ENCODE assay signal across 8 cellular contexts in the genomic region with DNA sequence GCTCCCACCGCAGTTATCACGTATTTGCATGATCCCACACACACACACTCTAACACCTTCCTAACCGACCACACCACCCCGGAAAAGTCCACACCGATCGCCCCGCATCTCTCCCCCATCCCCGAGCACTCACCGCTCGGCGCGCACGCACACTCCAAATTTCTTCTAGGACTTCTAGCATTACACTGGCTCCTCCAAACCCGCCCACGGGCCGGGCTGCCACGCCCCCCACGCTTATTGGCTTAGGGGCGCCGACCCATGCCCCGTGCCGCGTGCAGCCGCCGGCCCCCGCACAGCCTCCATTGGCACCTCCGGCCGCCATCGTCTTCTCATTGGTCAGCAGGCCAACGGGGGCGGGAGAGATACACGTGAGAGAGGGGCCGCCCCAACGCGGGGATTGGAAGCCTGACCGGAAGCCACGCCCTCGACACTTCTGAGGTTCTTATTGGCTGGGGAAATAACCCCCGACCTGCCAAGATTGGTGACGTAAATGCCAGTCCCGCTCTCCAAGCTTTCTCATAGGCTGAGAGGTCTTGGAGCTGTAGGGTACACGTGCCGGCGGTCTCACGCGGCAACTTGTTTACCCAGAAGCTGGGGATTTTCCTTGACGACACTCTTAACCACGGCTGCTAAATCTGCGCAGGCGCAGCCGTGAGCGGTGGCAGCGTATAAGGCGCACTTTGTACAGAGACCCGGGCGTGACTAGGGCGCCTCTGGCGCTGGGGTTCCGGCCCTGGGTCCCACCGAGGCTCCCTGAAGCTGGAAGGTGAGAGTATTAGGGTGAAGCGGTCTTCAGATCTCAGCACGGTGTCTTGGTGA. TPM values are rescaled to one million over a fixed set of nuclear protein-coding genes. Genes with fewer than 3 reads are reported as not detected.
DNase-seq lines count a peak whose midpoint lies in the region; TF ChIP-seq lines count a peak whose summit lies in the region.

No MANE protein-coding gene starts in this region.

- peaks cover 37% of the 10 kb centered on the region for H3K79me2 ChIP-seq in osteoblast (ENCODE audit: insufficient read depth, low read length)

- H2AFZ ChIP-seq in osteoblast (ENCODE audit: low read length), result no peak overlapping the region

- DNase-seq in GM06990 (ENCODE audit: extremely low read depth, insufficient read length) (peak; percentile 100), HFF-Myc (ENCODE audit: extremely low read depth, low read depth) (peak; percentile 100), NAMALWA (ENCODE audit: low spot score) (peak; percentile 98), SK-MEL-5 (ENCODE audit: low read depth, low spot score) (peak; percentile 100), glomerular visceral epithelial cell (ENCODE audit: extremely low spot score) (peak; percentile 100), osteoblast (ENCODE audit: insufficient read length, low spot score, missing footprints) (peak; percentile 99)
- peak; percentile 100 for DNase-seq in activated naive CD4-positive, alpha-beta T cell treated with anti-CD3 and anti-CD28 coated beads, Interleukin-2, amount 50 U/mL, for 16 hours

- H4K20me1 ChIP-seq in osteoblast (ENCODE audit: insufficient read depth, low read length), result peaks cover 10% of the 10 kb centered on the region

- H3K27me3 ChIP-seq in GM06990 (replicated peaks; ENCODE audit: control insufficient read depth, insufficient read depth, low read length), result no peaks in the 10 kb centered on the region
- H3K27me3 ChIP-seq in osteoblast (ENCODE audit: insufficient read depth, low read length), result no peaks in the 10 kb centered on the region
- no peaks in the 10 kb centered on the region for H3K27me3 ChIP-seq in thymus (ENCODE audit: control insufficient read depth, insufficient read depth)

- H3K4me1 ChIP-seq in osteoblast (ENCODE audit: insufficient read depth, low read length) (peaks cover 54% of the 10 kb centered on the region), thymus (ENCODE audit: control insufficient read depth, insufficient read depth, low read length) (peaks cover 40% of the 10 kb centered on the region)

- peak overlapping the region; percentile 62 for H3K4me3 ChIP-seq in GM06990 (replicated peaks; ENCODE audit: low read depth, low read length)
- H3K4me3 ChIP-seq in HFF-Myc (replicated peaks; ENCODE audit: low read depth, low read length), result peak overlapping the region; percentile 67
- peak overlapping the region; percentile 83 for H3K4me3 ChIP-seq in osteoblast (ENCODE audit: insufficient read depth, low read length)
- peak overlapping the region; percentile 53 for H3K4me3 ChIP-seq in thymus (ENCODE audit: low read length)

- no peak for TF ChIP-seq CTCF in GM06990 (IDR thresholded peaks at IDR 0.05; ENCODE audit: insufficient read depth, low read length, poor library complexity, severe bottlenecking)
- TF ChIP-seq CTCF in HFF-Myc (IDR thresholded peaks at IDR 0.05; ENCODE audit: low read depth, low read length, missing control alignments), result no peak
- no peak for TF ChIP-seq CTCF in osteoblast (IDR thresholded peaks at IDR 0.05; ENCODE audit: extremely low read depth, low read depth, low read length)

- H3K4me2 ChIP-seq in osteoblast (ENCODE audit: insufficient read depth, low read length), result peak overlapping the region; percentile 92

- H3K9me3 ChIP-seq in osteoblast (ENCODE audit: low read depth, low read length), result no peaks in the 10 kb centered on the region
- H3K9me3 ChIP-seq in thymus (ENCODE audit: control insufficient read depth), result no peaks in the 10 kb centered on the region

- in situ Hi-C loops in SK-MEL-5 (cut with HindIII; ENCODE audit: low pct_unique_long_range_greater_than_20kb, low sequenced_read_pairs), result no loop called here

- H3K27ac ChIP-seq in osteoblast (ENCODE audit: low read depth, low read length), result peak overlapping the region; percentile 100
- H3K27ac ChIP-seq in thymus (ENCODE audit: low read depth), result peak overlapping the region; percentile 99

- under 1% methylated on average over 62 of the region's 62 CpGs for WGBS in thymus

- H3K36me3 ChIP-seq in GM06990 (ENCODE audit: control insufficient read depth, insufficient read depth, low read length) (peaks cover 5% of the 10 kb centered on the region), osteoblast (ENCODE audit: insufficient read depth, low read length) (peaks cover 19% of the 10 kb centered on the region), thymus (ENCODE audit: control insufficient read depth, insufficient read depth) (peaks cover 21% of the 10 kb centered on the region)

RNA-seq across cellular contexts. Expression of a gene that starts 4.2 kb away (rescaled TPM):
- 7.7 and 9.7 TPM in 2 replicates for total RNA-seq in SK-MEL-5 (2014; rRNA removed; shearing (Covaris generic))
- 10.9 and 11.0 TPM in 2 replicates for polyA plus RNA-seq in SK-MEL-5 (2015; cell fraction: cytosol; rRNA removed)
- polyA plus RNA-seq in SK-MEL-5 (2015; cell fraction: nucleus; rRNA removed), result 30.2 and 41.5 TPM in 2 replicates
- total RNA-seq in osteoblast, result 11.2 and 16.6 TPM in 2 replicates
- polyA plus RNA-seq in thymus, result 71.9 TPM

RNA-seq across cellular contexts. Expression of a gene that starts 6.4 kb away (rescaled TPM):
- 3.2 TPM in 2 replicates for total RNA-seq in SK-MEL-5 (2014; rRNA removed; shearing (Covaris generic))
- 18.2 and 24.3 TPM in 2 replicates for polyA plus RNA-seq in SK-MEL-5 (2015; cell fraction: cytosol; rRNA removed)
- 75.2 and 93.4 TPM in 2 replicates for polyA plus RNA-seq in SK-MEL-5 (2015; cell fraction: nucleus; rRNA removed)
- 5.3 and 5.4 TPM in 2 replicates for total RNA-seq in osteoblast
- 73.9 TPM for polyA plus RNA-seq in thymus

RNA-seq across cellular contexts. Expression of a gene that starts 19.8 kb away (rescaled TPM):
- 17.0 and 19.1 TPM in 2 replicates for total RNA-seq in SK-MEL-5 (2014; rRNA removed; shearing (Covaris generic))
- 12.5 and 17.2 TPM in 2 replicates for polyA plus RNA-seq in SK-MEL-5 (2015; cell fraction: cytosol; rRNA removed)
- polyA plus RNA-seq in SK-MEL-5 (2015; cell fraction: nucleus; rRNA removed), result 22.1 and 27.9 TPM in 2 replicates
- 8.3 and 8.8 TPM in 2 replicates for total RNA-seq in osteoblast
- 21.3 TPM for polyA plus RNA-seq in thymus

RNA-seq across cellular contexts. Expression of a gene that starts 32.5 kb away (rescaled TPM):
- not detected in 2 replicates for total RNA-seq in SK-MEL-5 (2014; rRNA removed; shearing (Covaris generic))
- polyA plus RNA-seq in SK-MEL-5 (2015; cell fraction: cytosol; rRNA removed), result 0.54 TPM in 1 of 2 replicates, not detected in the other
- polyA plus RNA-seq in SK-MEL-5 (2015; cell fraction: nucleus; rRNA removed), result 3.5 and 4.4 TPM in 2 replicates
- total RNA-seq in osteoblast, result not detected in 2 replicates
- polyA plus RNA-seq in thymus, result 0.75 TPM

RNA-seq across cellular contexts. Expression of a gene that starts 33.6 kb away (rescaled TPM):
- 8.4 and 12.3 TPM in 2 replicates for total RNA-seq in SK-MEL-5 (2014; rRNA removed; shearing (Covaris generic))
- 10.1 and 10.2 TPM in 2 replicates for polyA plus RNA-seq in SK-MEL-5 (2015; cell fraction: cytosol; rRNA removed)
- polyA plus RNA-seq in SK-MEL-5 (2015; cell fraction: nucleus; rRNA removed), result 0.72 and 2.9 TPM in 2 replicates
- 9.4 and 11.5 TPM in 2 replicates for total RNA-seq in osteoblast
- polyA plus RNA-seq in thymus, result 11.4 TPM

Comparison
In these comparisons a context has a peak if more than half of its experiments do, and no peak if none do; other contexts are left out.
1. Peak in every context shown above with its lines: DNase-seq, H3K4me3 ChIP-seq and H3K27ac ChIP-seq.